ENCODE assay signal across 12 cellular contexts in genomic region chr14:87869619-87870583, GRCh38.
A peak's percentile ranks its signal among the peaks of the same experiment; 100 is the strongest.
DNase-seq lines count a peak whose midpoint lies in the region; ATAC-seq and TF ChIP-seq lines count a peak whose summit lies in the region.
"Had no signal": no experiment of that assay in that cellular context is flagged by ENCODE, and none has a peak within 500 bp of the region (broad histone marks: within the 10 kb centered on the region; RNA-seq: fewer than 3 reads in every experiment).

No MANE protein-coding gene starts in this region.

- peaks cover 13% of the 10 kb centered on the region for H3K27me3 Mint-ChIP-seq in activated CD4-positive, alpha-beta T cell treated with anti-CD3 and anti-CD28 coated beads for 36 hours

- CTCF ChIA-PET in activated CD4-positive, alpha-beta T cell treated with anti-CD3 and anti-CD28 coated beads for 36 hours (lab: Charles Lee), result no interaction called here

- no peak overlapping the region for H3K27ac ChIP-seq in esophagus squamous epithelium

- TF ChIP-seq POLR2A in esophagus squamous epithelium (IDR thresholded peaks at IDR 0.05), result no peak

- H3K9me3 Mint-ChIP-seq in activated CD4-positive, alpha-beta T cell treated with anti-CD3 and anti-CD28 coated beads for 36 hours (ENCODE audit: low read depth), result no peaks in the 10 kb centered on the region
- no peaks in the 10 kb centered on the region for H3K9me3 Mint-ChIP-seq in stimulated activated effector memory CD8-positive, alpha-beta T cell treated with anti-CD3 and anti-CD28 coated beads, Interleukin-12 subunit alpha, Interleukin-12 subunit beta, amount 100 ng/mL, for 72 hours
- H3K9me3 Mint-ChIP-seq: brain had no signal

- DNase-seq in activated CD4-positive, alpha-beta T cell treated with anti-CD3 and anti-CD28 coated beads for 36 hours, result no peak
- no peak for DNase-seq in activated CD4-positive, alpha-beta T cell treated with anti-CD3 and anti-CD28 coated beads for 1 hour
- DNase-seq in astrocyte of the cerebellum (ENCODE audit: low read depth) (peak; percentile 56), esophagus squamous epithelium (lab: John Stamatoyannopoulos, UW) (no peak), NCI-H187 (lab: John Stamatoyannopoulos, UW) (no peak)
- no peak for DNase-seq in stimulated activated effector memory CD8-positive, alpha-beta T cell treated with anti-CD3 and anti-CD28 coated beads, Interleukin-12 subunit alpha, Interleukin-12 subunit beta, amount 100 ng/mL, for 72 hours (ENCODE audit: low spot score in 2 of 2)

- in situ Hi-C loops in astrocyte of the cerebellum (cut with HindIII; ENCODE audit: low sequenced_read_pairs), result no loop called here

- H3K4me1 ChIP-seq in esophagus squamous epithelium, result no peaks in the 10 kb centered on the region

- no peaks in the 10 kb centered on the region for H3K36me3 Mint-ChIP-seq in activated CD4-positive, alpha-beta T cell treated with anti-CD3 and anti-CD28 coated beads for 36 hours (ENCODE audit: low read depth)
- H3K36me3 Mint-ChIP-seq in stimulated activated effector memory CD8-positive, alpha-beta T cell treated with anti-CD3 and anti-CD28 coated beads, Interleukin-12 subunit alpha, Interleukin-12 subunit beta, amount 100 ng/mL, for 72 hours, result no peaks in the 10 kb centered on the region
- H3K36me3 Mint-ChIP-seq: brain had no signal

- H3K4me1 Mint-ChIP-seq in activated CD4-positive, alpha-beta T cell treated with anti-CD3 and anti-CD28 coated beads for 36 hours, result peaks cover 7% of the 10 kb centered on the region
- H3K4me1 Mint-ChIP-seq in stimulated activated effector memory CD8-positive, alpha-beta T cell treated with anti-CD3 and anti-CD28 coated beads, Interleukin-12 subunit alpha, Interleukin-12 subunit beta, amount 100 ng/mL, for 72 hours, result no peaks in the 10 kb centered on the region

- POLR2A ChIA-PET in activated CD4-positive, alpha-beta T cell treated with anti-CD3 and anti-CD28 coated beads for 36 hours (lab: Charles Lee), result no interaction called here

- H3K36me3 ChIP-seq in esophagus squamous epithelium, result no peaks in the 10 kb centered on the region

- intact Hi-C loops in activated CD4-positive, alpha-beta T cell treated with anti-CD3 and anti-CD28 coated beads for 36 hours (cut with DNase I, micrococcal nuclease), result no loop called here
- intact Hi-C loops in esophagus squamous epithelium (cut with DNase I), result no loop called here

- H3K27ac Mint-ChIP-seq in activated CD4-positive, alpha-beta T cell treated with anti-CD3 and anti-CD28 coated beads for 36 hours, result no peak overlapping the region
- H3K27ac Mint-ChIP-seq in stimulated activated effector memory CD8-positive, alpha-beta T cell treated with anti-CD3 and anti-CD28 coated beads, Interleukin-12 subunit alpha, Interleukin-12 subunit beta, amount 100 ng/mL, for 72 hours, result no peak overlapping the region

- H3K4me3 ChIP-seq in astrocyte of the cerebellum (ENCODE audit: low read depth, low read length), result no peak overlapping the region
- no peak overlapping the region for H3K4me3 ChIP-seq in esophagus squamous epithelium
- H3K4me3 ChIP-seq: lung had no signal

- ATAC-seq in activated CD4-positive, alpha-beta T cell treated with anti-CD3 and anti-CD28 coated beads for 36 hours, result peak; percentile 93
- ATAC-seq in HG03097 (IDR thresholded peaks at IDR 0.05; ENCODE audit: low FRiP score, unreplicated experiment) (peak; percentile 55), HG03139 (IDR thresholded peaks at IDR 0.05; ENCODE audit: unreplicated experiment) (no peak)
- ATAC-seq in stimulated activated effector memory CD8-positive, alpha-beta T cell treated with anti-CD3 and anti-CD28 coated beads, Interleukin-12 subunit alpha, Interleukin-12 subunit beta, amount 100 ng/mL, for 72 hours, result peak; percentile 94
- ATAC-seq: HCT116, Panc1 had no signal

- H3K4me3 Mint-ChIP-seq in activated CD4-positive, alpha-beta T cell treated with anti-CD3 and anti-CD28 coated beads for 36 hours, result no peak overlapping the region
- no peak overlapping the region for H3K4me3 Mint-ChIP-seq in stimulated activated effector memory CD8-positive, alpha-beta T cell treated with anti-CD3 and anti-CD28 coated beads, Interleukin-12 subunit alpha, Interleukin-12 subunit beta, amount 100 ng/mL, for 72 hours
- H3K4me3 Mint-ChIP-seq: brain had no signal

- no peak for TF ChIP-seq CTCF in astrocyte of the cerebellum (IDR thresholded peaks at IDR 0.05; ENCODE audit: low read depth, low read length, missing control alignments)
- no peak for TF ChIP-seq CTCF in esophagus squamous epithelium (IDR thresholded peaks at IDR 0.05)

- 56 to 71% methylated on average over 3 to 4 of the region's 4 CpGs for WGBS in esophagus squamous epithelium, 2 donors

- no peaks in the 10 kb centered on the region for H3K9me3 ChIP-seq in esophagus squamous epithelium

- no peaks in the 10 kb centered on the region for H3K27me3 ChIP-seq in esophagus squamous epithelium
